ENCODE assay signal across 25 cellular contexts in genomic region chr12:117034691-117035090, GRCh38.
A peak's percentile ranks its signal among the peaks of the same experiment; 100 is the strongest.
DNase-seq lines count a peak whose midpoint lies in the region; ATAC-seq, FAIRE-seq and TF ChIP-seq lines count a peak whose summit lies in the region.
"Had no signal": no experiment of that assay in that cellular context is flagged by ENCODE, and none has a peak within 500 bp of the region (broad histone marks: within the 10 kb centered on the region; RNA-seq: fewer than 3 reads in every experiment).

No MANE protein-coding gene starts in this region.

- peaks cover 0 to 8% (median 0%) of the 10 kb centered on the region in 7 donors for H3K4me1 Mint-ChIP-seq in naive thymus-derived CD4-positive, alpha-beta T cell

- H3K9me3 Mint-ChIP-seq in naive thymus-derived CD4-positive, alpha-beta T cell = no peaks in the 10 kb centered on the region
- H3K9me3 Mint-ChIP-seq: CD4-positive, alpha-beta T cell; IgD-negative memory B cell had no signal

- peak overlapping the region in 1 of 9 donors; percentile 46 for H3K27ac Mint-ChIP-seq in naive thymus-derived CD4-positive, alpha-beta T cell
- H3K27ac Mint-ChIP-seq: CD4-positive, alpha-beta T cell; IgD-negative memory B cell; naive B cell had no signal

- ATAC-seq in pancreas = peak in 1 of 4 donors; percentile 1
- ATAC-seq in GM19467 (IDR thresholded peaks at IDR 0.05; ENCODE audit: unreplicated experiment) = no peak
- no peak for ATAC-seq in naive thymus-derived CD4-positive, alpha-beta T cell
- ATAC-seq: foreskin keratinocyte had no signal

- no peak for FAIRE-seq in pancreas (lab: Jason Lieb, UNC)
- FAIRE-seq: H54, islet of Langerhans had no signal

- intact Hi-C loops in pancreas (cut with DNase I) = no loop called here
- intact Hi-C loops in naive thymus-derived CD4-positive, alpha-beta T cell (cut with micrococcal nuclease) = no loop called here

- no peak overlapping the region for H3K4me3 ChIP-seq in pancreas
- no peak overlapping the region for H3K4me3 ChIP-seq in naive thymus-derived CD4-positive, alpha-beta T cell (ENCODE audit: low read length)
- H3K4me3 ChIP-seq: tibial nerve had no signal

- TF ChIP-seq CTCF in pancreas (IDR thresholded peaks at IDR 0.05) = no peak

- DNase-seq in DMS79 (lab: John Stamatoyannopoulos, UW) = peak; percentile 52
- DNase-seq in NCI-H2107 treated with DMSO at 0.1 percent for 48 hours (lab: John Stamatoyannopoulos, UW; ENCODE audit: unreplicated experiment) = peak; percentile 79
- peak in 1 of 61 donors; percentile 56 for DNase-seq in caudate nucleus (lab: John Stamatoyannopoulos, UW)
- peak in 2 of 6 donors; percentile 58 to 60 for DNase-seq in pancreas
- no peak for DNase-seq in naive thymus-derived CD4-positive, alpha-beta T cell
- DNase-seq in NCI-H146 (lab: John Stamatoyannopoulos, UW) = no peak
- DNase-seq in RKO (ENCODE audit: low spot score) = no peak
- DNase-seq: activated CD4-positive, alpha-beta T cell treated with anti-CD3 and anti-CD28 coated beads, Interleukin-2, amount 50 U/mL, for 1 hour; activated CD8-positive, alpha-beta memory T cell treated with anti-CD3 and anti-CD28 coated beads, Interleukin-2, amount 50 U/mL, for 48 hours; activated gamma-delta T cell; CD4-positive, alpha-beta T cell; central memory CD4-positive, alpha-beta T cell; erythroblast; foreskin keratinocyte; mesenchymal stem cell; naive B cell; NCI-H2029 treated with DMSO at 0.1 percent for 48 hours; OCI-M1; stimulated activated CD4-positive, alpha-beta T cell treated with anti-CD3 and anti-CD28 coated beads, Interleukin-1b, Interleukin-23, amount 100 ng/mL, for 48 hours; stimulated activated naive CD4-positive, alpha-beta T cell treated with Interleukin-2 at 50 U/mL for 16 hours had no signal

- H3K36me3 ChIP-seq in pancreas = peaks cover 0 to 3% (median 0%) of the 10 kb centered on the region in 3 donors
- no peaks in the 10 kb centered on the region for H3K36me3 ChIP-seq in naive thymus-derived CD4-positive, alpha-beta T cell (ENCODE audit: control insufficient read depth in 2 of 3, insufficient read depth in 3 of 3, low read length in 3 of 3)

- H3K27me3 ChIP-seq in pancreas = no peaks in the 10 kb centered on the region
- H3K27me3 ChIP-seq in naive thymus-derived CD4-positive, alpha-beta T cell (ENCODE audit: control insufficient read depth in 2 of 2, insufficient read depth in 2 of 2, low read length in 2 of 2) = no peaks in the 10 kb centered on the region

- CTCF ChIA-PET in naive thymus-derived CD4-positive, alpha-beta T cell (lab: Charles Lee) = no interaction called here

- peaks cover 0 to 4% (median 1%) of the 10 kb centered on the region in 5 donors for H3K36me3 Mint-ChIP-seq in naive thymus-derived CD4-positive, alpha-beta T cell

- POLR2A ChIA-PET in naive thymus-derived CD4-positive, alpha-beta T cell (lab: Charles Lee) = no interaction called here

- 49 to 50% methylated on average over 16 of the region's 16 CpGs for WGBS in pancreas, 2 donors

- H3K4me1 ChIP-seq in pancreas = peaks cover 11 to 46% (median 38%) of the 10 kb centered on the region in 3 donors
- H3K4me1 ChIP-seq in naive thymus-derived CD4-positive, alpha-beta T cell (ENCODE audit: control insufficient read depth in 2 of 2, insufficient read depth in 2 of 2, low read length in 2 of 2) = no peaks in the 10 kb centered on the region
- H3K4me1 ChIP-seq: foreskin keratinocyte had no signal

- H3K27me3 Mint-ChIP-seq in naive thymus-derived CD4-positive, alpha-beta T cell = peaks cover 0 to 12% (median 4%) of the 10 kb centered on the region in 5 donors

- H3K27ac ChIP-seq in caudate nucleus (ENCODE audit: low read depth, low read length) (peak overlapping the region; percentile 69), pancreas (peak overlapping the region in 3 of 4 donors; percentile 63 to 79 (median 77))
- H3K27ac ChIP-seq in naive thymus-derived CD4-positive, alpha-beta T cell (ENCODE audit: low read depth, low read length) = no peak overlapping the region
- H3K27ac ChIP-seq: foreskin keratinocyte, tibial nerve had no signal

- H3K4me3 Mint-ChIP-seq in naive thymus-derived CD4-positive, alpha-beta T cell = no peak overlapping the region
- H3K4me3 Mint-ChIP-seq: CD4-positive, alpha-beta T cell; naive B cell had no signal

- no peaks in the 10 kb centered on the region for H3K9me3 ChIP-seq in pancreas
- H3K9me3 ChIP-seq in naive thymus-derived CD4-positive, alpha-beta T cell (ENCODE audit: control insufficient read depth in 2 of 3, low read length in 3 of 3) = no peaks in the 10 kb centered on the region
- H3K9me3 ChIP-seq: tibial nerve had no signal

Comparison
In these comparisons a context has a peak if more than half of its experiments do, and no peak if none do; other contexts are left out.
1. DNase-seq: peak in DMS79 (single experiment) and NCI-H2107 treated with DMSO at 0.1 percent for 48 hours (single experiment); none in naive thymus-derived CD4-positive, alpha-beta T cell (0 of 9), NCI-H146 (single experiment) and RKO (single experiment).